In the genomic region with DNA sequence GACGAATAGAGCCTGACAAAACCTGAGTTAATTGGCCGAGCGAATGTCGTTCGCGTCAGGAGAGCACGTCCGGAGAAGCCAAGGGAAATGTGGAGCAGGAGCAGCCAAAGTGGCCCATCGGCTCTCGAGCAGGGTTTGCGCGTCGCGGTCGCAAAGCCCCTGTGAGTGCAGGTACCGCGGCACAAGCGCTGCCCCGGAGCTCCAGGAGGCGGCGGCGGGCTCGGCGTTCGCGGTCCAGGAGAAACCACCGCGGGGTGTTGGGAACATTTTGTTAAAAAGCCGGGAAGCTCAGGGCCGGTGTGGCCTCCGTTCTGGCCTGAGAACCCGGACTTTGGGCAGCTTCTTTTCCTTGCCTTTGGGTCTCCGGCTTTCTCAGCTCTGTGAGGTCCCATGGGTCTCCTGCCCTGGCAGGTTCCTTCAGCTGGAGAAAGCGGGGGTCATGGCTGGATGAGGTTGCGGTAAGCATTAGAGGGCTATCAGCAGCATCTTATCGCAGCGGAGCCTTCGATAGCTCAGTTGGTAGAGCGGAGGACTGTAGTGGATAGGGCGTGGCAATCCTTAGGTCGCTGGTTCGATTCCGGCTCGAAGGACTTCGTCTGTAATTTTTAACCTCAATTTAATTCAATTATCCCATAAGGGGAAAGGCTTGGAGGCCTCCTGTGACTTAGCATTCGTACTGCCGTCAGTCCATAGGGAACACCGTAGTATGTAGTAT, we compare ENCODE assay signal across 8 cellular contexts. TPM values are rescaled to one million over a fixed set of nuclear protein-coding genes. Genes with fewer than 3 reads are reported as not detected.
DNase-seq lines count a peak whose midpoint lies in the region; ATAC-seq and TF ChIP-seq lines count a peak whose summit lies in the region.

No MANE protein-coding gene starts in this region.

- BruUV-seq in OCI-LY7 (replicated peaks; lab: Mats Ljungman, UMichigan): no TSS peak

- H3K36me3 ChIP-seq in OCI-LY7 (ENCODE audit: insufficient read depth, low read length): peaks cover 24% of the 10 kb centered on the region; the same call in 1 of the 2 replicates
- H3K36me3 ChIP-seq in mucosa of stomach (ENCODE audit: control insufficient read depth, insufficient read depth, low read length): peaks cover 3% of the 10 kb centered on the region

- intact Hi-C loops in OCI-LY7 (cut with micrococcal nuclease; ENCODE audit: unreplicated experiment): loop anchor here (1.0 to 5.0 kb wide), 3 partner anchors 18 to 306 kb away; a partner anchor contains a TSS

- DNase-seq in DMS114 treated with DMSO at 0.1 percent for 48 hours (lab: John Stamatoyannopoulos, UW; ENCODE audit: unreplicated experiment): peak; percentile 77
- peak; percentile 83 for DNase-seq in HuH-7.5 (ENCODE audit: low spot score)
- peak; percentile 90 for DNase-seq in OCI-LY7 (ENCODE audit: low spot score)
- DNase-seq in activated T-cell treated with anti-CD3 and anti-CD28 coated beads for 48 hours (ENCODE audit: low read depth): peak; percentile 84
- peak; percentile 93 to 98 for DNase-seq in erythroblast (lab: John Stamatoyannopoulos, UW)
- DNase-seq in stimulated activated CD8-positive, alpha-beta memory T cell treated with anti-CD3 and anti-CD28 coated beads, Interleukin-7, amount 100 ng/mL, for 1 hour (ENCODE audit: low read depth in 2 of 2): peak; percentile 89 to 90

- peak overlapping the region; percentile 83 for H3K9ac ChIP-seq in mucosa of stomach (ENCODE audit: low read length)

- peak overlapping the region; percentile 90 for H3K4me2 ChIP-seq in OCI-LY7 (ENCODE audit: low read length)

- no peaks in the 10 kb centered on the region for H3K9me2 ChIP-seq in OCI-LY7 (ENCODE audit: insufficient read depth, low read length)

- POLR2A ChIA-PET in OCI-LY7 (lab: Charles Lee): interaction anchor here (1.0 to 3.5 kb wide), 10 partner anchors 9 to 242 kb away, joined by 3 to 29 read pairs (median 6); a partner anchor contains a TSS

- no peak for TF ChIP-seq POLR2A in erythroblast (IDR thresholded peaks at IDR 0.05; ENCODE audit: low read length)

- H3K4me3 ChIP-seq in OCI-LY7 (ENCODE audit: low read depth, low read length, poor library complexity, severe bottlenecking) (peak overlapping the region; percentile 90), mucosa of stomach (ENCODE audit: low read length) (peak overlapping the region; percentile 83)

- H4K20me1 ChIP-seq in OCI-LY7 (ENCODE audit: insufficient read depth, low read length): no peaks in the 10 kb centered on the region

- peak overlapping the region; percentile 84 for H2AFZ ChIP-seq in OCI-LY7 (ENCODE audit: low read length)

- peak overlapping the region; percentile 89 for H3K27ac ChIP-seq in OCI-LY7 (ENCODE audit: low read depth, low read length, poor library complexity, severe bottlenecking)

- H3K79me2 ChIP-seq in OCI-LY7 (ENCODE audit: insufficient read depth, low read depth, low read length): no peaks in the 10 kb centered on the region

- H3K9me3 ChIP-seq in OCI-LY7 (ENCODE audit: low read length): no peaks in the 10 kb centered on the region
- H3K9me3 ChIP-seq in mucosa of stomach (ENCODE audit: control insufficient read depth, low read length): no peaks in the 10 kb centered on the region

- peak; percentile 57 for ATAC-seq in GM21528 (IDR thresholded peaks at IDR 0.05; ENCODE audit: low FRiP score, unreplicated experiment)

- H3K27me3 ChIP-seq in mucosa of stomach (ENCODE audit: control insufficient read depth, insufficient read depth, low read length): no peaks in the 10 kb centered on the region

- H3K4me1 ChIP-seq in OCI-LY7 (ENCODE audit: insufficient read depth, low read length, poor library complexity, severe bottlenecking) (peaks cover 20% of the 10 kb centered on the region), mucosa of stomach (ENCODE audit: control insufficient read depth, insufficient read depth, low read length) (peaks cover 13% of the 10 kb centered on the region)

- peak; percentile 39; the same call in 1 of the 2 replicates for TF ChIP-seq CTCF in OCI-LY7 (conservative IDR thresholded peaks at IDR 0.05; ENCODE audit: low read length)

- CTCF ChIA-PET in OCI-LY7 (lab: Charles Lee; ENCODE audit: unreplicated experiment): interaction anchor here (0.6 to 0.7 kb wide), 2 partner anchors 37 to 95 kb away, joined by 5 read pairs; no protein-coding TSS in a partner anchor

RNA-seq across cellular contexts. Expression of a gene that starts 1.0 kb away (rescaled TPM):
- total RNA-seq in OCI-LY7 (2014; rRNA removed; shearing (Covaris generic)): 34.3 and 37.4 TPM in 2 replicates
- total RNA-seq in OCI-LY7 (2022): 42.0 and 51.8 TPM in 2 replicates

RNA-seq across cellular contexts. Expression of a gene that starts 17.7 kb away (rescaled TPM):
- 32.0 and 32.6 TPM in 2 replicates for total RNA-seq in OCI-LY7 (2014; rRNA removed; shearing (Covaris generic))
- total RNA-seq in OCI-LY7 (2022): 78.6 and 79.3 TPM in 2 replicates

RNA-seq across cellular contexts. Expression of a gene that starts 21.0 kb away (rescaled TPM):
- 147 and 214 TPM in 2 replicates for total RNA-seq in OCI-LY7 (2014; rRNA removed; shearing (Covaris generic))
- total RNA-seq in OCI-LY7 (2022): 253 and 267 TPM in 2 replicates

RNA-seq across cellular contexts. Expression of a gene that starts 28.0 kb away (rescaled TPM):
- 2.7 and 3.2 TPM in 2 replicates for total RNA-seq in OCI-LY7 (2014; rRNA removed; shearing (Covaris generic))
- total RNA-seq in OCI-LY7 (2022): 1.6 and 2.2 TPM in 2 replicates

RNA-seq across cellular contexts. Expression of a gene that starts 36.1 kb away (rescaled TPM):
- 9.7 and 14.0 TPM in 2 replicates for total RNA-seq in OCI-LY7 (2014; rRNA removed; shearing (Covaris generic))
- 17.9 and 19.7 TPM in 2 replicates for total RNA-seq in OCI-LY7 (2022)

Comparison
In these comparisons a context has a peak if more than half of its experiments do, and no peak if none do; other contexts are left out.
1. Peak in every context shown above with its lines: DNase-seq, ATAC-seq, H3K4me3 ChIP-seq and H3K27ac ChIP-seq.